Comparison of ENCODE assay signal across 2 cellular contexts in genomic region chr11:123544631-123545375, GRCh38.
TF ChIP-seq lines count a peak whose summit lies in the region.

No MANE protein-coding gene starts in this region.

TF ChIP-seq in A549, 52 proteins besides CTCF, POLR2A, EP300 and RAD21 (continued from another document):
- no peak for TF ChIP-seq FOXS1 (CRISPR knock-in tag; IDR thresholded peaks at IDR 0.05)
- TF ChIP-seq EHF (CRISPR knock-in tag; IDR thresholded peaks at IDR 0.05): no peak
- no peak for TF ChIP-seq MAZ (IDR thresholded peaks at IDR 0.05; ENCODE audit: borderline replicate concordance, low read depth, low read length)
- no peak for TF ChIP-seq MAX (IDR thresholded peaks at IDR 0.05)
- TF ChIP-seq SREBF2 (IDR thresholded peaks at IDR 0.05): no peak
- no peak for TF ChIP-seq GATA3 (IDR thresholded peaks at IDR 0.05; ENCODE audit: borderline replicate concordance)
- no peak for TF ChIP-seq HOXB13 (CRISPR knock-in tag; IDR thresholded peaks at IDR 0.05; ENCODE audit: low read depth)
- no peak for TF ChIP-seq HOXB5 (CRISPR knock-in tag; IDR thresholded peaks at IDR 0.05)

TF ChIP-seq in IMR-90, 13 proteins besides CTCF, POLR2A, EP300 and RAD21 (continued from another document):
- TF ChIP-seq RCOR1 (IDR thresholded peaks at IDR 0.05; ENCODE audit: insufficient replicate concordance, low read length) (no peak), MAZ (IDR thresholded peaks at IDR 0.05; ENCODE audit: borderline replicate concordance, low read depth, low read length) (no peak), CEBPB (IDR thresholded peaks at IDR 0.05; ENCODE audit: low read depth, low read length) (no peak), USF2 (IDR thresholded peaks at IDR 0.05; ENCODE audit: low read depth, low read length) (no peak), MXI1 (IDR thresholded peaks at IDR 0.05; ENCODE audit: borderline replicate concordance, low read depth, low read length) (no peak), BHLHE40 (IDR thresholded peaks at IDR 0.05; ENCODE audit: low read depth, low read length) (no peak), NFE2L2 (IDR thresholded peaks at IDR 0.05; ENCODE audit: low read depth, low read length) (no peak), CHD1 (IDR thresholded peaks at IDR 0.05; ENCODE audit: low read depth, low read length) (no peak)
